In genomic region chr13:99145461-99145860, GRCh38 we compare ENCODE assay signal across 24 cellular contexts.
"Had no signal": no experiment of that assay in that cellular context is flagged by ENCODE, and none has a peak within 500 bp of the region (broad histone marks: within the 10 kb centered on the region; RNA-seq: fewer than 3 reads in every experiment).

No MANE protein-coding gene starts in this region.

- H3K4me2 ChIP-seq: neural progenitor cell had no signal

- H3K9me3 ChIP-seq: ovary, psoas muscle, right lobe of liver, sigmoid colon, thoracic aorta, thyroid gland, vagina had no signal

- H3K27ac ChIP-seq: neural progenitor cell, ovary, parathyroid adenoma, psoas muscle, right lobe of liver, sigmoid colon, stomach, thoracic aorta, thyroid gland, tibial nerve, upper lobe of left lung, vagina had no signal

- H3K9ac ChIP-seq: neural progenitor cell, parathyroid adenoma had no signal

- H3K4me3 ChIP-seq: neural progenitor cell, ovary, psoas muscle, right lobe of liver, sigmoid colon, stomach, thoracic aorta, thyroid gland, tibial nerve, upper lobe of left lung, vagina had no signal

- DNase-seq: natural killer cell; occipital lobe; ovary; posterior cingulate gyrus; psoas muscle; right cardiac atrium; right lobe of liver; sigmoid colon; small intestine; stimulated activated CD4-positive, alpha-beta T cell treated with anti-CD3 and anti-CD28 coated beads, Interleukin-15, amount 100 ng/mL, for 24 hours; stimulated activated CD4-positive, alpha-beta T cell treated with anti-CD3 and anti-CD28 coated beads, Interleukin-2, amount 100 ng/mL, for 24 hours; stimulated activated CD4-positive, alpha-beta T cell treated with anti-CD3 and anti-CD28 coated beads, Interleukin-2, amount 100 ng/mL, for 48 hours; stimulated activated CD4-positive, alpha-beta T cell treated with anti-CD3 and anti-CD28 coated beads, Interleukin-4, amount 100 ng/mL, for 24 hours; stimulated activated naive B cell treated with anti-CD40 and anti-IgM and Interleukin-4, amounts not matched to agents 10 μg/mL and 1 μg/mL and 100 μg/mL, for 72 hours; stimulated activated naive CD4-positive, alpha-beta T cell treated with Interleukin-2 at 50 U/mL for 16 hours; stomach; thyroid gland; trophoblast cell; upper lobe of left lung had no signal

- H3K27me3 ChIP-seq: neural progenitor cell, ovary, sigmoid colon, thyroid gland, upper lobe of left lung, vagina had no signal

- H3K36me3 ChIP-seq: neural progenitor cell, ovary, right lobe of liver, sigmoid colon, stomach, thoracic aorta, thyroid gland, tibial nerve, upper lobe of left lung, vagina had no signal

- H3K4me1 ChIP-seq: neural progenitor cell, parathyroid adenoma, psoas muscle, right lobe of liver, sigmoid colon, stomach, tibial nerve, upper lobe of left lung, vagina had no signal
